14 cellular contexts compared by ENCODE assay signal in genomic region chr2:11625671-11626070, GRCh38. TPM values are rescaled to one million over a fixed set of nuclear protein-coding genes. Genes with fewer than 3 reads are reported as not detected.
DNase-seq lines count a peak whose midpoint lies in the region; ATAC-seq lines count a peak whose summit lies in the region.
"Had no signal": no experiment of that assay in that cellular context is flagged by ENCODE, and none has a peak within 500 bp of the region (broad histone marks: within the 10 kb centered on the region; RNA-seq: fewer than 3 reads in every experiment).

No MANE protein-coding gene starts in this region.

- H3K27me3 Mint-ChIP-seq in activated CD4-positive, alpha-beta T cell treated with anti-CD3 and anti-CD28 coated beads for 36 hours = no peaks in the 10 kb centered on the region
- H3K27me3 Mint-ChIP-seq: CD4-positive, alpha-beta T cell had no signal

- peaks cover 4% of the 10 kb centered on the region for H3K4me1 Mint-ChIP-seq in activated CD4-positive, alpha-beta T cell treated with anti-CD3 and anti-CD28 coated beads for 36 hours
- H3K4me1 Mint-ChIP-seq: H9 had no signal

- peaks cover 4% of the 10 kb centered on the region for H3K9me3 Mint-ChIP-seq in activated CD4-positive, alpha-beta T cell treated with anti-CD3 and anti-CD28 coated beads for 36 hours (ENCODE audit: low read depth)
- H3K9me3 Mint-ChIP-seq in activated naive CD4-positive, alpha-beta T cell treated with anti-CD3 and anti-CD28 coated beads, Interleukin-2, amount 50 U/mL, for 72 hours = peaks cover 0 to 11% of the 10 kb centered on the region in 2 donors

- no peak overlapping the region for H3K4me3 Mint-ChIP-seq in activated CD4-positive, alpha-beta T cell treated with anti-CD3 and anti-CD28 coated beads for 36 hours
- H3K4me3 Mint-ChIP-seq: CD4-positive, alpha-beta T cell; H9 had no signal

- intact Hi-C loops in activated CD4-positive, alpha-beta T cell treated with anti-CD3 and anti-CD28 coated beads for 36 hours (cut with DNase I, micrococcal nuclease) = no loop called here

- no peaks in the 10 kb centered on the region for H3K36me3 Mint-ChIP-seq in activated CD4-positive, alpha-beta T cell treated with anti-CD3 and anti-CD28 coated beads for 36 hours (ENCODE audit: low read depth)
- peaks cover 8 to 12% of the 10 kb centered on the region in 2 donors for H3K36me3 Mint-ChIP-seq in activated naive CD4-positive, alpha-beta T cell treated with anti-CD3 and anti-CD28 coated beads, Interleukin-2, amount 50 U/mL, for 72 hours

- no peak overlapping the region for H3K27ac Mint-ChIP-seq in activated CD4-positive, alpha-beta T cell treated with anti-CD3 and anti-CD28 coated beads for 36 hours
- H3K27ac Mint-ChIP-seq in activated naive CD4-positive, alpha-beta T cell treated with anti-CD3 and anti-CD28 coated beads, Interleukin-2, amount 50 U/mL, for 72 hours = no peak overlapping the region
- H3K27ac Mint-ChIP-seq: CD4-positive, alpha-beta T cell; H9 had no signal

- peak; percentile 65 for ATAC-seq in activated CD4-positive, alpha-beta T cell treated with anti-CD3 and anti-CD28 coated beads for 36 hours
- ATAC-seq in activated naive CD4-positive, alpha-beta T cell treated with anti-CD3 and anti-CD28 coated beads, Interleukin-2, amount 50 U/mL, for 72 hours = peak; percentile 68 to 77
- ATAC-seq: A549, HepG2 had no signal

- peak; percentile 51 for DNase-seq in activated CD4-positive, alpha-beta T cell treated with anti-CD3 and anti-CD28 coated beads for 36 hours
- no peak for DNase-seq in activated CD4-positive, alpha-beta T cell treated with anti-CD3 and anti-CD28 coated beads, Interleukin-2, amount 50 U/mL, for 1 hour
- DNase-seq in activated naive CD4-positive, alpha-beta T cell treated with anti-CD3 and anti-CD28 coated beads, Interleukin-2, amount 50 U/mL, for 72 hours (ENCODE audit: low spot score in 2 of 2) = no peak
- DNase-seq in activated naive CD4-positive, alpha-beta T cell treated with anti-CD3 and anti-CD28 coated beads, Interleukin-2, amount 50 U/mL, for 16 hours = no peak
- DNase-seq in stimulated activated CD4-positive, alpha-beta T cell treated with anti-CD3 and anti-CD28 coated beads, Interleukin-1b, Interleukin-23, amount 100 ng/mL, for 48 hours = peak; percentile 28
- DNase-seq in stimulated activated CD4-positive, alpha-beta T cell treated with anti-CD3 and anti-CD28 coated beads, Interleukin-4, amount 100 ng/mL, for 4 hours = no peak
- DNase-seq in stimulated activated naive CD4-positive, alpha-beta T cell treated with Interleukin-2 at 50 U/mL for 16 hours (lab: John Stamatoyannopoulos, UW) = no peak
- DNase-seq: AML-193; Caco-2; CD4-positive, alpha-beta T cell; H9 had no signal

- CTCF ChIA-PET in activated CD4-positive, alpha-beta T cell treated with anti-CD3 and anti-CD28 coated beads for 36 hours (lab: Charles Lee) = no interaction called here

- POLR2A ChIA-PET in activated CD4-positive, alpha-beta T cell treated with anti-CD3 and anti-CD28 coated beads for 36 hours (lab: Charles Lee) = no interaction called here

RNA-seq across cellular contexts. Expression of gene NTSR2, which starts 44.3 kb away (rescaled TPM):
- total RNA-seq in activated CD4-positive, alpha-beta T cell treated with anti-CD3 and anti-CD28 coated beads for 36 hours = not detected
- total RNA-seq in activated naive CD4-positive, alpha-beta T cell treated with anti-CD3 and anti-CD28 coated beads, Interleukin-2, amount 50 U/mL, for 72 hours = not detected
- total RNA-seq: Caco-2; CD4-positive, alpha-beta T cell; H1; H9; HepG2 had no signal

Comparison
In these comparisons a context has a peak if more than half of its experiments do, and no peak if none do; other contexts are left out.
1. DNase-seq: peak in activated CD4-positive, alpha-beta T cell treated with anti-CD3 and anti-CD28 coated beads for 36 hours (single experiment) and stimulated activated CD4-positive, alpha-beta T cell treated with anti-CD3 and anti-CD28 coated beads, Interleukin-1b, Interleukin-23, amount 100 ng/mL, for 48 hours (single experiment); none in activated CD4-positive, alpha-beta T cell treated with anti-CD3 and anti-CD28 coated beads, Interleukin-2, amount 50 U/mL, for 1 hour (single experiment), activated naive CD4-positive, alpha-beta T cell treated with anti-CD3 and anti-CD28 coated beads, Interleukin-2, amount 50 U/mL, for 72 hours (0 of 2), activated naive CD4-positive, alpha-beta T cell treated with anti-CD3 and anti-CD28 coated beads, Interleukin-2, amount 50 U/mL, for 16 hours (single experiment), stimulated activated CD4-positive, alpha-beta T cell treated with anti-CD3 and anti-CD28 coated beads, Interleukin-4, amount 100 ng/mL, for 4 hours (0 of 2) and stimulated activated naive CD4-positive, alpha-beta T cell treated with Interleukin-2 at 50 U/mL for 16 hours (single experiment).